10 cellular contexts compared by ENCODE assay signal in the genomic region with DNA sequence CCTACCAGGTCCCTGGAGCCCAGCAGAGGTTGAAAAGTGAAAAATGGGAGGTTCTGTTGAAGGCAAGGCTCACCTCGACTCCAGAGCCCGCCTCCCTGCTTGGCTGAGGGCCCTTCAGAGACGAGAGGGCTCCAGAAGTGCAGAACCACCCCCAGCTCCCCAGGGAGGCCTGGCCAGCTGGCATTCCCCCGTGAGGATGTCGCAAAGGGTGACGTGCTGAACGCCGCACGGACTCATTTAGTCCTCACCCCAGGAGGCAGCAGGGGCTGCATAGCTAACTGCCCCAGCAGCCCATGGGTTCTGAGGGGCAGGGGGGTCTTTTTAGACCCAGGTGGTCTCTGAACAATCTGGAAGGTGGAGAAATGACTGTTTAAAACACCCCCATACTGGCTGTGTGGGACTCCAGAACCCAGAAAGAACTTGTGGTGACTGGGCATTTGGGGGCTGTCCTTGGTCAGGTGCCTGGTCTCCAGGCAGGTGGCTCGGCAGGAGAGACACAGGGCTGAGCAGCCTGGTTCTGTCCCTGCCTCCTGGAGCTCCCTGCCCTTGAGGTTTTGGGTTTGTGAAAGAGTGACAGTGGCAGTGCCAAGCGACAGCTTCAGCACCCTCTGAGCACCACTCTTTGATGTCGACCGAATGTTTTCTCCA. TPM values are rescaled to one million over a fixed set of nuclear protein-coding genes. Genes with fewer than 3 reads are reported as not detected.
DNase-seq lines count a peak whose midpoint lies in the region; ATAC-seq and TF ChIP-seq lines count a peak whose summit lies in the region.
"Had no signal": no experiment of that assay in that cellular context is flagged by ENCODE, and none has a peak within 500 bp of the region (broad histone marks: within the 10 kb centered on the region; RNA-seq: fewer than 3 reads in every experiment).

No MANE protein-coding gene starts in this region.

- no peaks in the 10 kb centered on the region for H3K4me1 Mint-ChIP-seq in activated CD4-positive, alpha-beta T cell treated with anti-CD3 and anti-CD28 coated beads for 36 hours

- no peak overlapping the region for H3K4me3 Mint-ChIP-seq in activated CD4-positive, alpha-beta T cell treated with anti-CD3 and anti-CD28 coated beads for 36 hours

- ATAC-seq in right cardiac atrium (peak; percentile 5 to 21), HG03469 (IDR thresholded peaks at IDR 0.05; ENCODE audit: unreplicated experiment) (peak; percentile 53), aorta (ENCODE audit: low FRiP score) (peak; percentile 47), HG03280 (IDR thresholded peaks at IDR 0.05; ENCODE audit: unreplicated experiment) (no peak)
- no peak for ATAC-seq in activated CD4-positive, alpha-beta T cell treated with anti-CD3 and anti-CD28 coated beads for 36 hours

- H3K27ac ChIP-seq in right cardiac atrium (ENCODE audit: low read length) = no peak overlapping the region
- H3K27ac ChIP-seq in brain microvascular endothelial cell = no peak overlapping the region
- peak overlapping the region in 1 of 2 donors; percentile 8 for H3K27ac ChIP-seq in aorta (ENCODE audit: low read depth in 1 of 2, low read length in 2 of 2)
- no peak overlapping the region for H3K27ac ChIP-seq in hepatocyte

- no peaks in the 10 kb centered on the region for H3K9me3 Mint-ChIP-seq in activated CD4-positive, alpha-beta T cell treated with anti-CD3 and anti-CD28 coated beads for 36 hours (ENCODE audit: low read depth)

- H3K27me3 ChIP-seq in right cardiac atrium (ENCODE audit: control insufficient read depth, insufficient read depth) = no peaks in the 10 kb centered on the region
- H3K27me3 ChIP-seq in brain microvascular endothelial cell (replicated peaks) = no peaks in the 10 kb centered on the region
- H3K27me3 ChIP-seq in aorta (ENCODE audit: control insufficient read depth in 1 of 2, insufficient read depth in 2 of 2, low read length in 1 of 2) = no peaks in the 10 kb centered on the region
- no peaks in the 10 kb centered on the region for H3K27me3 ChIP-seq in hepatocyte
- H3K27me3 ChIP-seq: uterus had no signal

- no peak for DNase-seq in right cardiac atrium
- no peak for DNase-seq in cardiac septum (ENCODE audit: low spot score)
- DNase-seq in brain microvascular endothelial cell = peak; percentile 17
- DNase-seq in aorta = peak; percentile 76 to 86
- no peak for DNase-seq in hepatocyte (ENCODE audit: low spot score)
- DNase-seq in activated CD4-positive, alpha-beta T cell treated with anti-CD3 and anti-CD28 coated beads for 36 hours = no peak
- DNase-seq: erythroblast had no signal

- no peaks in the 10 kb centered on the region for H3K27me3 Mint-ChIP-seq in activated CD4-positive, alpha-beta T cell treated with anti-CD3 and anti-CD28 coated beads for 36 hours

- WGBS in right cardiac atrium = 61% methylated on average over 13 of the region's 13 CpGs
- 20 to 21% methylated on average over 13 of the region's 13 CpGs for WGBS in aorta, 2 donors
- WGBS in hepatocyte (ENCODE audit: low lambda C conversion rate, missing lambda C conversion rate) = 87% methylated on average over 13 of the region's 13 CpGs

- intact Hi-C loops in right cardiac atrium (cut with DNase I) (no loop called here), cardiac septum (cut with DNase I) (no loop called here), aorta (cut with DNase I) (no loop called here)
- intact Hi-C loops in activated CD4-positive, alpha-beta T cell treated with anti-CD3 and anti-CD28 coated beads for 36 hours (cut with DNase I, micrococcal nuclease) = no loop called here

- no peak overlapping the region for H3K27ac Mint-ChIP-seq in activated CD4-positive, alpha-beta T cell treated with anti-CD3 and anti-CD28 coated beads for 36 hours

- H3K9me3 ChIP-seq in right cardiac atrium (ENCODE audit: control insufficient read depth, low read length) (no peaks in the 10 kb centered on the region), aorta (ENCODE audit: control insufficient read depth, low read length) (no peaks in the 10 kb centered on the region), hepatocyte (ENCODE audit: low read depth) (no peaks in the 10 kb centered on the region)
- H3K9me3 ChIP-seq: uterus had no signal

- peaks cover 24% of the 10 kb centered on the region for H3K36me3 Mint-ChIP-seq in activated CD4-positive, alpha-beta T cell treated with anti-CD3 and anti-CD28 coated beads for 36 hours (ENCODE audit: low read depth)

- no peaks in the 10 kb centered on the region for H3K9me2 ChIP-seq in hepatocyte (replicated peaks; ENCODE audit: insufficient read depth)

- POLR2A ChIA-PET in activated CD4-positive, alpha-beta T cell treated with anti-CD3 and anti-CD28 coated beads for 36 hours (lab: Charles Lee) = no interaction called here

- no peak for TF ChIP-seq CTCF in brain microvascular endothelial cell (IDR thresholded peaks at IDR 0.05; ENCODE audit: low read depth, low read length, missing control alignments)
- TF ChIP-seq CTCF in hepatocyte (IDR thresholded peaks at IDR 0.05; ENCODE audit: poor library complexity) = no peak

- H3K4me3 ChIP-seq in right cardiac atrium (ENCODE audit: low read length) (no peak overlapping the region), brain microvascular endothelial cell (ENCODE audit: low read depth, low read length) (no peak overlapping the region), aorta (ENCODE audit: low read length in 2 of 2) (no peak overlapping the region), hepatocyte (no peak overlapping the region)
- H3K4me3 ChIP-seq: uterus had no signal

- CTCF ChIA-PET in activated CD4-positive, alpha-beta T cell treated with anti-CD3 and anti-CD28 coated beads for 36 hours (lab: Charles Lee) = interaction anchor here (0.8 to 2.0 kb wide), 2 partner anchors 60 kb away, joined by 3 to 6 read pairs; no protein-coding TSS in a partner anchor

- no peak overlapping the region for H3K4me2 ChIP-seq in hepatocyte

- H4K20me1 ChIP-seq in hepatocyte (ENCODE audit: insufficient read depth, poor library complexity, severe bottlenecking) = no peaks in the 10 kb centered on the region

- H3K36me3 ChIP-seq in brain microvascular endothelial cell (replicated peaks) (peaks cover 55% of the 10 kb centered on the region), aorta (ENCODE audit: control insufficient read depth in 1 of 2, insufficient read depth in 2 of 2, low read length in 1 of 2) (peaks cover 0 to 5% of the 10 kb centered on the region in 2 donors), hepatocyte (replicated peaks; ENCODE audit: insufficient read depth, low read depth) (no peaks in the 10 kb centered on the region)
- H3K36me3 ChIP-seq: uterus had no signal

- H3K79me2 ChIP-seq in hepatocyte = no peaks in the 10 kb centered on the region

- H3K4me1 ChIP-seq in right cardiac atrium (ENCODE audit: control insufficient read depth, insufficient read depth, low read length) (no peaks in the 10 kb centered on the region), aorta (ENCODE audit: control insufficient read depth in 1 of 2, insufficient read depth in 2 of 2, low read length in 2 of 2) (peaks cover 0 to 1% of the 10 kb centered on the region in 2 donors), hepatocyte (ENCODE audit: insufficient read depth) (peaks cover 6% of the 10 kb centered on the region)

- in situ Hi-C loops in brain microvascular endothelial cell (cut with HindIII; ENCODE audit: low pct_ligation_motif_present, low sequenced_read_pairs) = no loop called here

- H2AFZ ChIP-seq in hepatocyte = no peak overlapping the region

RNA-seq across cellular contexts. Expression of gene ANAPC7, which starts 32.0 kb away (rescaled TPM):
- 10 to 100 TPM; 30.7 to 34.5 (median 33.1) TPM for total RNA-seq in right cardiac atrium
- 31.3 TPM for polyA plus RNA-seq in right cardiac atrium
- 35.3 TPM for total RNA-seq in cardiac septum
- total RNA-seq in aorta = 10 to 100 TPM; 37.5 to 50.3 TPM
- 10 to 100 TPM; 17.2 to 47.0 TPM for polyA plus RNA-seq in aorta
- 34.8 and 35.7 TPM in 2 replicates for total RNA-seq in hepatocyte
- 22.5 and 28.3 TPM in 2 replicates for polyA plus RNA-seq in hepatocyte
- 10 to 100 TPM; 52.6 to 63.6 TPM for total RNA-seq in activated CD4-positive, alpha-beta T cell treated with anti-CD3 and anti-CD28 coated beads for 36 hours

Comparison
In these comparisons a context has a peak if more than half of its experiments do, and no peak if none do; other contexts are left out.
1. ATAC-seq: peak in right cardiac atrium (2 of 2), HG03469 (single experiment) and aorta (single experiment); none in HG03280 (single experiment) and activated CD4-positive, alpha-beta T cell treated with anti-CD3 and anti-CD28 coated beads for 36 hours (single experiment).
2. DNase-seq: peak in brain microvascular endothelial cell (single experiment) and aorta (2 of 2); none in right cardiac atrium (0 of 3), cardiac septum (single experiment), hepatocyte (single experiment) and activated CD4-positive, alpha-beta T cell treated with anti-CD3 and anti-CD28 coated beads for 36 hours (single experiment).